ENCODE assay signal across 31 cellular contexts in genomic region chr14:100656996-100657395, GRCh38.
"Had no signal": no experiment of that assay in that cellular context is flagged by ENCODE, and none has a peak within 500 bp of the region (broad histone marks: within the 10 kb centered on the region; RNA-seq: fewer than 3 reads in every experiment).

No MANE protein-coding gene starts in this region.

- H3K27ac Mint-ChIP-seq: activated CD4-positive, alpha-beta memory T cell treated with anti-CD3 and anti-CD28 coated beads for 36 hours; activated CD4-positive, alpha-beta T cell treated with anti-CD3 and anti-CD28 coated beads for 36 hours; activated CD4-positive, alpha-beta T cell treated with anti-CD3 and anti-CD28 coated beads, Interleukin-2, amount 10 ng/mL, durations not matched to agents 24 days and 14 days; activated CD8-positive, alpha-beta memory T cell treated with anti-CD3 and anti-CD28 coated beads, Interleukin-2, amount 10 ng/mL, durations not matched to agents 7 days and 5 days; activated CD8-positive, alpha-beta T cell treated with anti-CD3 and anti-CD28 coated beads, Interleukin-2, amount 10 ng/mL, durations not matched to agents 7 days and 5 days; activated naive CD4-positive, alpha-beta T cell treated with anti-CD3 and anti-CD28 coated beads for 36 hours; activated naive CD4-positive, alpha-beta T cell treated with anti-CD3 and anti-CD28 coated beads, Interleukin-2, amount 50 U/mL, for 24 hours; activated naive CD8-positive, alpha-beta T cell treated with anti-CD3 and anti-CD28 coated beads for 36 hours; activated naive CD8-positive, alpha-beta T cell treated with anti-CD3 and anti-CD28 coated beads, Interleukin-2, amount 50 U/mL, for 24 hours; activated T-helper 1 cell treated with anti-CD3 and anti-CD28 coated beads, Interleukin-12 subunit alpha, Interleukin-12 subunit beta, Interleukin-2, Interleukin-4 antibody, amounts not matched to agents 30 ng/mL and 10 ng/mL and 1 ng/mL, durations not matched to agents 14 hours and 24 hours and 36 hours; activated T-helper 2 cell treated with anti-CD3 and anti-CD28 coated beads, Interferon-gamma antibody, Interleukin-2, Interleukin-4, amounts not matched to agents 10 μg/mL and 5 μg/mL and 100 μg/mL, durations not matched to agents 14 hours and 24 hours and 36 hours; effector memory CD8-positive, alpha-beta T cell had no signal

- H3K27me3 ChIP-seq: adrenal gland, body of pancreas had no signal

- H3K9me3 ChIP-seq: adrenal gland, body of pancreas, esophagus muscularis mucosa, gastrocnemius medialis had no signal

- H3K4me3 ChIP-seq: adrenal gland, body of pancreas, esophagus muscularis mucosa, gastrocnemius medialis had no signal

- H3K4me3 Mint-ChIP-seq: activated CD4-positive, alpha-beta memory T cell treated with anti-CD3 and anti-CD28 coated beads for 36 hours; activated CD4-positive, alpha-beta T cell treated with anti-CD3 and anti-CD28 coated beads for 36 hours; activated CD4-positive, alpha-beta T cell treated with anti-CD3 and anti-CD28 coated beads, Interleukin-2, amount 10 ng/mL, durations not matched to agents 24 days and 14 days; activated CD8-positive, alpha-beta memory T cell treated with anti-CD3 and anti-CD28 coated beads, Interleukin-2, amount 10 ng/mL, durations not matched to agents 7 days and 5 days; activated CD8-positive, alpha-beta T cell treated with anti-CD3 and anti-CD28 coated beads, Interleukin-2, amount 10 ng/mL, durations not matched to agents 7 days and 5 days; activated naive CD4-positive, alpha-beta T cell treated with anti-CD3 and anti-CD28 coated beads for 36 hours; activated naive CD4-positive, alpha-beta T cell treated with anti-CD3 and anti-CD28 coated beads, Interleukin-2, amount 50 U/mL, for 24 hours; activated naive CD8-positive, alpha-beta T cell treated with anti-CD3 and anti-CD28 coated beads for 36 hours; activated naive CD8-positive, alpha-beta T cell treated with anti-CD3 and anti-CD28 coated beads, Interleukin-2, amount 50 U/mL, for 24 hours; activated T-helper 1 cell treated with anti-CD3 and anti-CD28 coated beads, Interleukin-12 subunit alpha, Interleukin-12 subunit beta, Interleukin-2, Interleukin-4 antibody, amounts not matched to agents 30 ng/mL and 10 ng/mL and 1 ng/mL, durations not matched to agents 14 hours and 24 hours and 36 hours; effector memory CD8-positive, alpha-beta T cell had no signal

- H3K9me3 Mint-ChIP-seq: activated CD4-positive, alpha-beta memory T cell treated with anti-CD3 and anti-CD28 coated beads for 36 hours; activated CD4-positive, alpha-beta T cell treated with anti-CD3 and anti-CD28 coated beads, Interleukin-2, amount 10 ng/mL, durations not matched to agents 24 days and 14 days; activated naive CD4-positive, alpha-beta T cell treated with anti-CD3 and anti-CD28 coated beads for 36 hours; activated naive CD4-positive, alpha-beta T cell treated with anti-CD3 and anti-CD28 coated beads, Interleukin-2, amount 50 U/mL, for 24 hours; activated naive CD8-positive, alpha-beta T cell treated with anti-CD3 and anti-CD28 coated beads for 36 hours; activated naive CD8-positive, alpha-beta T cell treated with anti-CD3 and anti-CD28 coated beads, Interleukin-2, amount 50 U/mL, for 24 hours; activated T-helper 1 cell treated with anti-CD3 and anti-CD28 coated beads, Interleukin-12 subunit alpha, Interleukin-12 subunit beta, Interleukin-2, Interleukin-4 antibody, amounts not matched to agents 30 ng/mL and 10 ng/mL and 1 ng/mL, durations not matched to agents 14 hours and 24 hours and 36 hours; activated T-helper 2 cell treated with anti-CD3 and anti-CD28 coated beads, Interferon-gamma antibody, Interleukin-2, Interleukin-4, amounts not matched to agents 10 μg/mL and 5 μg/mL and 100 μg/mL, durations not matched to agents 14 hours and 24 hours and 36 hours; effector memory CD8-positive, alpha-beta T cell had no signal

- H3K36me3 Mint-ChIP-seq: activated CD4-positive, alpha-beta memory T cell treated with anti-CD3 and anti-CD28 coated beads for 36 hours; activated CD8-positive, alpha-beta memory T cell treated with anti-CD3 and anti-CD28 coated beads, Interleukin-2, amount 10 ng/mL, durations not matched to agents 7 days and 5 days; activated naive CD4-positive, alpha-beta T cell treated with anti-CD3 and anti-CD28 coated beads, Interleukin-2, amount 50 U/mL, for 24 hours; activated naive CD8-positive, alpha-beta T cell treated with anti-CD3 and anti-CD28 coated beads for 36 hours had no signal

- H3K36me3 ChIP-seq: adrenal gland, esophagus muscularis mucosa, gastrocnemius medialis had no signal

- H3K27ac ChIP-seq: adrenal gland, body of pancreas, esophagus muscularis mucosa, foreskin keratinocyte, gastrocnemius medialis had no signal

- H3K4me1 ChIP-seq: foreskin keratinocyte, gastrocnemius medialis had no signal

- ATAC-seq: activated CD4-positive, alpha-beta T cell treated with anti-CD3 and anti-CD28 coated beads for 36 hours; activated CD8-positive, alpha-beta memory T cell treated with anti-CD3 and anti-CD28 coated beads, Interleukin-2, amount 10 ng/mL, durations not matched to agents 7 days and 5 days; activated CD8-positive, alpha-beta T cell treated with anti-CD3 and anti-CD28 coated beads, Interleukin-2, amount 10 ng/mL, durations not matched to agents 7 days and 5 days; activated naive CD8-positive, alpha-beta T cell treated with anti-CD3 and anti-CD28 coated beads, Interleukin-2, amount 50 U/mL, for 24 hours; body of pancreas; effector memory CD8-positive, alpha-beta T cell; foreskin keratinocyte; gastrocnemius medialis had no signal

- DNase-seq: activated CD4-positive, alpha-beta memory T cell treated with anti-CD3 and anti-CD28 coated beads for 36 hours; activated CD4-positive, alpha-beta T cell treated with anti-CD3 and anti-CD28 coated beads for 36 hours; activated CD4-positive, alpha-beta T cell treated with anti-CD3 and anti-CD28 coated beads, Interleukin-2, amount 10 ng/mL, durations not matched to agents 24 days and 14 days; activated CD4-positive, CD25-positive, alpha-beta regulatory T cell; activated CD4-positive, CD25-positive, alpha-beta regulatory T cell treated with anti-CD3 and anti-CD28 coated beads, Interleukin-2, amount 50 U/mL, for 72 hours; activated CD8-positive, alpha-beta memory T cell treated with anti-CD3 and anti-CD28 coated beads, Interleukin-2, amount 10 ng/mL, durations not matched to agents 7 days and 5 days; activated CD8-positive, alpha-beta memory T cell treated with anti-CD3 and anti-CD28 coated beads, Interleukin-2, amount 50 U/mL, for 4 hours; activated CD8-positive, alpha-beta T cell treated with anti-CD3 and anti-CD28 coated beads, Interleukin-2, amount 10 ng/mL, durations not matched to agents 7 days and 5 days; activated effector memory CD4-positive, alpha-beta T cell treated with anti-CD3 and anti-CD28 coated beads, Interleukin-2, amount 50 U/mL, for 16 hours; activated naive CD4-positive, alpha-beta T cell treated with anti-CD3 and anti-CD28 coated beads for 36 hours; activated naive CD8-positive, alpha-beta T cell treated with anti-CD3 and anti-CD28 coated beads for 36 hours; activated naive CD8-positive, alpha-beta T cell treated with anti-CD3 and anti-CD28 coated beads, Interleukin-2, amount 50 U/mL, for 24 hours; activated T-cell treated with anti-CD3 and anti-CD28 coated beads, Interleukin-2, amount 50 U/mL, for 1 hour; activated T-cell treated with anti-CD3 and anti-CD28 coated beads, Interleukin-2, amount 50 U/mL, for 48 hours; adrenal gland; amygdala; aorta; body of pancreas; cortex of kidney; dermis blood vessel endothelial cell; effector CD4-positive, alpha-beta T cell; effector memory CD8-positive, alpha-beta T cell; erythroblast; foreskin keratinocyte; gastrocnemius medialis; glutamatergic neuron; T-helper 2 cell had no signal
